Comparison of ENCODE assay signal across 22 cellular contexts in genomic region chrX:49880668-49881067, GRCh38. TPM values are rescaled to one million over a fixed set of nuclear protein-coding genes. Genes with fewer than 3 reads are reported as not detected.
DNase-seq lines count a peak whose midpoint lies in the region; ATAC-seq and TF ChIP-seq lines count a peak whose summit lies in the region.
"Had no signal": no experiment of that assay in that cellular context is flagged by ENCODE, and none has a peak within 500 bp of the region (broad histone marks: within the 10 kb centered on the region; RNA-seq: fewer than 3 reads in every experiment).

No MANE protein-coding gene starts in this region.

- H3K4me2 ChIP-seq in KMS-11 = peak overlapping the region; percentile 64
- H3K4me2 ChIP-seq in osteoblast (ENCODE audit: insufficient read depth, low read length) = peak overlapping the region; percentile 81

- no peak for DNase-seq in activated T-cell treated with anti-CD3 and anti-CD28 coated beads, Interleukin-2, amount 50 U/mL, for 4 hours
- DNase-seq in activated T-cell treated with anti-CD3 and anti-CD28 coated beads, Interleukin-2, amount 50 U/mL, for 1 hour = no peak
- DNase-seq in endodermal cell (no peak), osteoblast (ENCODE audit: insufficient read length, low spot score, missing footprints) (no peak), iPS-NIHi11 (ENCODE audit: low spot score) (no peak)
- DNase-seq in stimulated activated naive CD4-positive, alpha-beta T cell (lab: John Stamatoyannopoulos, UW) = no peak
- DNase-seq: activated CD8-positive, alpha-beta memory T cell treated with anti-CD3 and anti-CD28 coated beads for 24 hours; brain microvascular endothelial cell; heart right ventricle; left lung; NCI-H1105 treated with DMSO at 0.1 percent for 48 hours; NCI-H2227 treated with DMSO at 0.1 percent for 48 hours; SIG-M5; sigmoid colon; stimulated activated CD4-positive, alpha-beta T cell treated with anti-CD3 and anti-CD28 coated beads, Interleukin-2, amount 100 ng/mL, for 48 hours; upper lobe of right lung had no signal

- WGBS in endodermal cell (ENCODE audit: insufficient coverage in 1 of 2, insufficient read length in 1 of 2), 2 experiments = 95 to 100% methylated on average over 1 to 12 of the region's 12 CpGs

- H3K9ac ChIP-seq in KMS-11 (0 out of 2 replicates have a peak overlapping the region, but pooled peaks have one; percentile 27), endodermal cell (ENCODE audit: extremely low read depth, low read length, poor library complexity, severe bottlenecking) (no peak overlapping the region)

- H3K79me2 ChIP-seq in KMS-11 (ENCODE audit: insufficient read depth, low read depth) (no peaks in the 10 kb centered on the region), osteoblast (ENCODE audit: insufficient read depth, low read length) (peaks cover 2% of the 10 kb centered on the region)

- no peaks in the 10 kb centered on the region for H4K20me1 ChIP-seq in KMS-11 (ENCODE audit: insufficient read depth)
- H4K20me1 ChIP-seq in osteoblast (ENCODE audit: insufficient read depth, low read length) = no peaks in the 10 kb centered on the region

- peaks cover 2% of the 10 kb centered on the region for H3K36me3 Mint-ChIP-seq in activated T-cell treated with anti-CD3 and anti-CD28 coated beads, Interleukin-2, amount 50 U/mL, for 4 hours (ENCODE audit: insufficient read depth)
- H3K36me3 Mint-ChIP-seq in endodermal cell (ENCODE audit: low read depth) = peaks cover 5% of the 10 kb centered on the region
- H3K36me3 Mint-ChIP-seq: IgD-negative memory B cell had no signal

- ATAC-seq in activated T-cell treated with anti-CD3 and anti-CD28 coated beads, Interleukin-2, amount 50 U/mL, for 4 hours = no peak
- ATAC-seq in GM18870 (IDR thresholded peaks at IDR 0.05; ENCODE audit: unreplicated experiment) = no peak
- ATAC-seq: heart right ventricle, upper lobe of right lung had no signal

- H3K9me3 ChIP-seq in endodermal cell (ENCODE audit: control insufficient read depth, low read length) (no peaks in the 10 kb centered on the region), osteoblast (ENCODE audit: low read depth, low read length) (no peaks in the 10 kb centered on the region)
- H3K9me3 ChIP-seq: esophagus muscularis mucosa, heart right ventricle, left lung, neutrophil, sigmoid colon, upper lobe of right lung had no signal

- H3K4me1 ChIP-seq in KMS-11 (ENCODE audit: low read depth, poor library complexity, severe bottlenecking) (peaks cover 10% of the 10 kb centered on the region), endodermal cell (ENCODE audit: control insufficient read depth, insufficient read depth, low read length) (no peaks in the 10 kb centered on the region), osteoblast (ENCODE audit: insufficient read depth, low read length) (peaks cover 3% of the 10 kb centered on the region)

- peaks cover 30% of the 10 kb centered on the region for H3K4me1 Mint-ChIP-seq in activated T-cell treated with anti-CD3 and anti-CD28 coated beads, Interleukin-2, amount 50 U/mL, for 4 hours (ENCODE audit: low read depth)
- H3K4me1 Mint-ChIP-seq in endodermal cell = no peaks in the 10 kb centered on the region

- H3K27ac ChIP-seq in KMS-11 = no peak overlapping the region
- no peak overlapping the region for H3K27ac ChIP-seq in endodermal cell (ENCODE audit: low read depth, low read length)
- H3K27ac ChIP-seq in osteoblast (ENCODE audit: low read depth, low read length) = no peak overlapping the region
- H3K27ac ChIP-seq: brain microvascular endothelial cell, neutrophil, upper lobe of right lung had no signal

- H3K36me3 ChIP-seq in KMS-11 (ENCODE audit: insufficient read depth) (no peaks in the 10 kb centered on the region), endodermal cell (ENCODE audit: control insufficient read depth, insufficient read depth, low read length) (no peaks in the 10 kb centered on the region), osteoblast (ENCODE audit: insufficient read depth, low read length) (no peaks in the 10 kb centered on the region)
- H3K36me3 ChIP-seq: brain microvascular endothelial cell, esophagus muscularis mucosa, heart right ventricle, left lung, neutrophil, sigmoid colon, upper lobe of right lung had no signal

- peak overlapping the region; percentile 11 for H3K4me3 Mint-ChIP-seq in activated T-cell treated with anti-CD3 and anti-CD28 coated beads, Interleukin-2, amount 50 U/mL, for 4 hours
- H3K4me3 Mint-ChIP-seq in endodermal cell = peak overlapping the region; percentile 67

- no peaks in the 10 kb centered on the region for H3K27me3 Mint-ChIP-seq in activated T-cell treated with anti-CD3 and anti-CD28 coated beads, Interleukin-2, amount 50 U/mL, for 4 hours (ENCODE audit: low read depth)
- peaks cover 7% of the 10 kb centered on the region for H3K27me3 Mint-ChIP-seq in endodermal cell (ENCODE audit: insufficient read depth)
- H3K27me3 Mint-ChIP-seq: dendritic cell treated with granulocyte-macrophage colony-stimulating factor and Interleukin-4, amounts not matched to agents 40 ng/mL and 50 ng/mL, for 4 days had no signal

- no peak overlapping the region for H3K27ac Mint-ChIP-seq in endodermal cell

- no peaks in the 10 kb centered on the region for H3K9me3 Mint-ChIP-seq in activated T-cell treated with anti-CD3 and anti-CD28 coated beads, Interleukin-2, amount 50 U/mL, for 4 hours
- H3K9me3 Mint-ChIP-seq in endodermal cell = peaks cover 54% of the 10 kb centered on the region
- H3K9me3 Mint-ChIP-seq: dendritic cell treated with granulocyte-macrophage colony-stimulating factor and Interleukin-4, amounts not matched to agents 40 ng/mL and 50 ng/mL, for 4 days; IgD-negative memory B cell had no signal

- H3K4me3 ChIP-seq in KMS-11 (IDR thresholded peaks at IDR 0.05; ENCODE audit: insufficient read depth, low read depth, low read length) = no peak overlapping the region
- H3K4me3 ChIP-seq in endodermal cell (ENCODE audit: low read length) = peak overlapping the region; percentile 83
- H3K4me3 ChIP-seq in osteoblast (ENCODE audit: insufficient read depth, low read length) = no peak overlapping the region

- H2AFZ ChIP-seq in KMS-11 (ENCODE audit: low read depth) (no peak overlapping the region), osteoblast (ENCODE audit: low read length) (no peak overlapping the region)

- H3K27me3 ChIP-seq in KMS-11 (ENCODE audit: insufficient read depth, low read depth) (no peaks in the 10 kb centered on the region), endodermal cell (ENCODE audit: control insufficient read depth, insufficient read depth, low read length, poor library complexity, severe bottlenecking) (no peaks in the 10 kb centered on the region), osteoblast (ENCODE audit: insufficient read depth, low read length) (no peaks in the 10 kb centered on the region)
- H3K27me3 ChIP-seq: brain microvascular endothelial cell, heart right ventricle, left lung, sigmoid colon, upper lobe of right lung had no signal

- no peak for TF ChIP-seq CTCF in KMS-11 (conservative IDR thresholded peaks at IDR 0.05; ENCODE audit: low read depth, low read length)
- TF ChIP-seq CTCF in endodermal cell (conservative IDR thresholded peaks at IDR 0.05) = no peak
- no peak for TF ChIP-seq CTCF in osteoblast (IDR thresholded peaks at IDR 0.05; ENCODE audit: extremely low read depth, low read depth, low read length)

RNA-seq across cellular contexts. Expression of gene USP27X, which starts 1.4 kb away (rescaled TPM):
- total RNA-seq in activated T-cell treated with anti-CD3 and anti-CD28 coated beads, Interleukin-2, amount 50 U/mL, for 4 hours = 1 to 10 TPM; 1.1 to 1.6 (median 1.1) TPM
- total RNA-seq in endodermal cell = 1 to 10 TPM; 7.1 to 8.2 TPM
- polyA plus RNA-seq in endodermal cell (2013, experiment 1 of 2) = 8.4 TPM
- 6.7 TPM for polyA plus RNA-seq in endodermal cell (2013, experiment 2 of 2)
- 3.6 and 4.1 TPM in 2 replicates for total RNA-seq in osteoblast

RNA-seq across cellular contexts. Expression of gene CLCN5, which starts 41.7 kb away (rescaled TPM):
- total RNA-seq in activated T-cell treated with anti-CD3 and anti-CD28 coated beads, Interleukin-2, amount 50 U/mL, for 4 hours = 1 to 10 TPM; 3.0 to 4.4 (median 3.2) TPM
- total RNA-seq in endodermal cell (10 to 100 TPM; 12.9 to 18.9 TPM), osteoblast (13.0 and 13.8 TPM in 2 replicates)
- 9.7 TPM for polyA plus RNA-seq in endodermal cell (2013, experiment 1 of 2)
- 7.7 TPM for polyA plus RNA-seq in endodermal cell (2013, experiment 2 of 2)

RNA-seq across cellular contexts. Expression of gene PAGE4, which starts 51.6 kb away (rescaled TPM):
- not detected for total RNA-seq in activated T-cell treated with anti-CD3 and anti-CD28 coated beads, Interleukin-2, amount 50 U/mL, for 4 hours
- not detected for total RNA-seq in endodermal cell
- not detected for polyA plus RNA-seq in endodermal cell (2013, experiment 1 of 2)
- polyA plus RNA-seq in endodermal cell (2013, experiment 2 of 2) = not detected
- total RNA-seq in osteoblast = not detected in 2 replicates
- total RNA-seq: heart right ventricle, left lung, sigmoid colon, upper lobe of right lung had no signal
- polyA plus RNA-seq: heart right ventricle, IgD-negative memory B cell, sigmoid colon had no signal
